In the genomic region with DNA sequence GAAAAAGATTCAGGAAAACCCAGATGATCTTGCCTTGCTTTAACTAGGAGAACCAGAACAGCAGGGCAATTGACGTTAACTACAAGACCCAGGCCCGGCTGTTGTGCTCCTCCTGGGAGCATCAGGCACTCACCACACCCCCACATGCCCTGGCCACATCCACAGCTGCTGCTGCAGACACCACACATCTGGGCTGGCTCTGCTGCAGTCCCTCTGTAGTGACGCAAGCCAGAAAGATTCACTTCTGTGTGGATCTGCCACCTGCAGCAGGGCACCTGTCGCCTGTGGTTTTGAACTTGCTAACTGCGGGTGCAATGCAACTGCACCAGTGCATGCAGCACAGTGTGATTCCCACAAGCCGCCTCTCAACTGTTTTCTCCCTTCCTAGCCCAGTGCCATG, we compare ENCODE assay signal across 19 cellular contexts.
DNase-seq lines count a peak whose midpoint lies in the region; TF ChIP-seq lines count a peak whose summit lies in the region.
"Had no signal": no experiment of that assay in that cellular context is flagged by ENCODE, and none has a peak within 500 bp of the region (broad histone marks: within the 10 kb centered on the region; RNA-seq: fewer than 3 reads in every experiment).

No MANE protein-coding gene starts in this region.

- no peak for TF ChIP-seq CTCF in DOHH2 (IDR thresholded peaks at IDR 0.05; ENCODE audit: low read depth, low read length, poor library complexity, severe bottlenecking)
- TF ChIP-seq CTCF in HEK293 (tag by site-specific recombination; IDR thresholded peaks at IDR 0.05) = no peak

- H3K36me3 ChIP-seq in DOHH2 (ENCODE audit: control insufficient read depth, low read length) (no peaks in the 10 kb centered on the region), HEK293 (ENCODE audit: control insufficient read depth in 2 of 2, insufficient read depth in 1 of 2, low read length in 2 of 2) (no peaks in the 10 kb centered on the region), mesenchymal stem cell (ENCODE audit: control insufficient read depth in 1 of 2, insufficient read depth in 2 of 2, low read depth in 1 of 2, low read length in 2 of 2) (no peaks in the 10 kb centered on the region)
- H3K36me3 ChIP-seq: gastrocnemius medialis, neural progenitor cell, spleen, thoracic aorta had no signal

- 81% methylated on average over 6 of the region's 6 CpGs for WGBS in mesenchymal stem cell

- CTCF ChIA-PET in HEK293 (lab: Yijun Ruan, JAX) = no interaction called here

- no peak overlapping the region for H4K8ac ChIP-seq in mesenchymal stem cell (ENCODE audit: low read length)

- H3K4me1 ChIP-seq in DOHH2 (ENCODE audit: control insufficient read depth, low read length) (peaks cover 18% of the 10 kb centered on the region), HEK293 (ENCODE audit: control insufficient read depth, insufficient read depth, low read length) (no peaks in the 10 kb centered on the region), mesenchymal stem cell (ENCODE audit: control insufficient read depth, insufficient read depth, low read depth, low read length) (no peaks in the 10 kb centered on the region)
- H3K4me1 ChIP-seq: gastrocnemius medialis, neural progenitor cell had no signal

- no peak overlapping the region for H3K14ac ChIP-seq in mesenchymal stem cell (ENCODE audit: low read length in 2 of 2)

- peak overlapping the region; percentile 19; the same call in 1 of the 2 replicates for H3K4me2 ChIP-seq in DOHH2 (ENCODE audit: low read length)
- no peak overlapping the region for H3K4me2 ChIP-seq in mesenchymal stem cell (ENCODE audit: low read length, poor library complexity, severe bottlenecking)
- H3K4me2 ChIP-seq: neural progenitor cell had no signal

- peak; percentile 46 for DNase-seq in activated CD8-positive, alpha-beta memory T cell treated with anti-CD3 and anti-CD28 coated beads, Interleukin-2, amount 50 U/mL, for 48 hours
- DNase-seq in skeletal muscle cell (ENCODE audit: low read depth) (peak; percentile 7), mesenchymal stem cell (no peak), NCI-H2171 (lab: John Stamatoyannopoulos, UW) (no peak), NCI-H748 (lab: John Stamatoyannopoulos, UW; ENCODE audit: unreplicated experiment) (no peak)
- no peak for DNase-seq in stimulated activated CD4-positive, alpha-beta T cell treated with anti-CD3 and anti-CD28 coated beads, Interleukin-4, amount 100 ng/mL, for 4 hours
- DNase-seq: activated CD4-positive, alpha-beta T cell treated with anti-CD3 and anti-CD28 coated beads for 1 hour; activated naive CD8-positive, alpha-beta T cell treated with anti-CD3 and anti-CD28 coated beads, Interleukin-2, amount 10 ng/mL, durations not matched to agents 7 days and 5 days; DMS 273 treated with DMSO at 0.1 percent for 48 hours; effector CD8-positive, alpha-beta T cell; gastrocnemius medialis; NCI-H1105 treated with DMSO at 0.1 percent for 48 hours; NCI-H2107; NCI-H524 treated with DMSO at 0.1 percent for 48 hours; spleen had no signal

- no peak overlapping the region for H3K9ac ChIP-seq in mesenchymal stem cell (ENCODE audit: low read length)
- H3K9ac ChIP-seq: neural progenitor cell had no signal

- H2BK15ac ChIP-seq in mesenchymal stem cell (ENCODE audit: low read depth, poor library complexity, severe bottlenecking) = no peak overlapping the region

- H3K4me3 ChIP-seq in DOHH2 (ENCODE audit: low read length) (no peak overlapping the region), HEK293 (ENCODE audit: low read depth, low read length) (no peak overlapping the region), skeletal muscle cell (ENCODE audit: low read depth, low read length) (no peak overlapping the region), mesenchymal stem cell (ENCODE audit: insufficient read depth in 1 of 2, low read depth in 1 of 2, low read length in 2 of 2) (no peak overlapping the region)
- H3K4me3 ChIP-seq: gastrocnemius medialis, neural progenitor cell, spleen, thoracic aorta had no signal

- no peak overlapping the region for H3K18ac ChIP-seq in mesenchymal stem cell (ENCODE audit: low read depth in 1 of 2, low read length in 2 of 2)

- H2BK12ac ChIP-seq in mesenchymal stem cell (ENCODE audit: low read length in 2 of 2) = no peak overlapping the region

- H3K9me2 ChIP-seq in DOHH2 (replicated peaks; ENCODE audit: control insufficient read depth, low read length) = no peaks in the 10 kb centered on the region

- H2BK120ac ChIP-seq in mesenchymal stem cell (ENCODE audit: low read depth, low read length) = no peak overlapping the region

- no peak overlapping the region for H4K91ac ChIP-seq in mesenchymal stem cell (ENCODE audit: low read length)

- no peaks in the 10 kb centered on the region for H3F3A ChIP-seq in DOHH2 (ENCODE audit: control insufficient read depth, insufficient read depth)

- no peaks in the 10 kb centered on the region for H3K79me2 ChIP-seq in DOHH2 (ENCODE audit: control insufficient read depth, low read length)

- H3K27me3 ChIP-seq in DOHH2 (ENCODE audit: control insufficient read depth, low read length) (no peaks in the 10 kb centered on the region; the same call in 1 of the 2 replicates), mesenchymal stem cell (ENCODE audit: control insufficient read depth in 1 of 2, insufficient read depth in 1 of 2, low read length in 2 of 2) (peaks cover 29 to 65% of the 10 kb centered on the region in 2 experiments)
- H3K27me3 ChIP-seq: gastrocnemius medialis, neural progenitor cell, spleen had no signal

- no peak overlapping the region for H2BK5ac ChIP-seq in mesenchymal stem cell (ENCODE audit: low read depth, low read length, poor library complexity, severe bottlenecking)

- no peaks in the 10 kb centered on the region for H3K79me1 ChIP-seq in mesenchymal stem cell (replicated peaks; ENCODE audit: low read length, poor library complexity, severe bottlenecking)

- H3K23ac ChIP-seq in mesenchymal stem cell (ENCODE audit: low read length in 2 of 2) = no peak overlapping the region

- POLR2A ChIA-PET in HEK293 (lab: Yijun Ruan, JAX) = no interaction called here

- no peak overlapping the region for H2AK5ac ChIP-seq in mesenchymal stem cell (ENCODE audit: low read length, severe bottlenecking)

- no peak overlapping the region for H2AFZ ChIP-seq in mesenchymal stem cell (ENCODE audit: low read depth, low read length)
- H2AFZ ChIP-seq: neural progenitor cell had no signal

- H3K27ac ChIP-seq in DOHH2 (ENCODE audit: low read depth, low read length) = no peak overlapping the region
- no peak overlapping the region for H3K27ac ChIP-seq in HEK293 (ENCODE audit: extremely low read depth, low read depth, low read length)
- no peak overlapping the region for H3K27ac ChIP-seq in mesenchymal stem cell (ENCODE audit: low read length, poor library complexity, severe bottlenecking)
- H3K27ac ChIP-seq: gastrocnemius medialis, neural progenitor cell, spleen, thoracic aorta had no signal

- H4K20me1 ChIP-seq in DOHH2 (ENCODE audit: control insufficient read depth, insufficient read depth, low read depth, low read length) = no peaks in the 10 kb centered on the region

- H3K4ac ChIP-seq in mesenchymal stem cell (ENCODE audit: low read depth in 1 of 2, low read length in 2 of 2) = no peak overlapping the region

- H3K9me3 ChIP-seq in DOHH2 (ENCODE audit: control insufficient read depth, insufficient read depth, low read length) = no peaks in the 10 kb centered on the region
- no peaks in the 10 kb centered on the region for H3K9me3 ChIP-seq in HEK293 (ENCODE audit: control insufficient read depth, insufficient read depth, low read depth, low read length)
- H3K9me3 ChIP-seq in mesenchymal stem cell (ENCODE audit: control insufficient read depth, low read length) = no peaks in the 10 kb centered on the region
- H3K9me3 ChIP-seq: gastrocnemius medialis, spleen, thoracic aorta had no signal

TF ChIP-seq in HEK293, 187 proteins besides CTCF, POLR2A, EP300 and RAD21:
- no peak for TF ChIP-seq ZFP69B (tag by site-specific recombination; IDR thresholded peaks at IDR 0.05)
- TF ChIP-seq, protein P1, sequence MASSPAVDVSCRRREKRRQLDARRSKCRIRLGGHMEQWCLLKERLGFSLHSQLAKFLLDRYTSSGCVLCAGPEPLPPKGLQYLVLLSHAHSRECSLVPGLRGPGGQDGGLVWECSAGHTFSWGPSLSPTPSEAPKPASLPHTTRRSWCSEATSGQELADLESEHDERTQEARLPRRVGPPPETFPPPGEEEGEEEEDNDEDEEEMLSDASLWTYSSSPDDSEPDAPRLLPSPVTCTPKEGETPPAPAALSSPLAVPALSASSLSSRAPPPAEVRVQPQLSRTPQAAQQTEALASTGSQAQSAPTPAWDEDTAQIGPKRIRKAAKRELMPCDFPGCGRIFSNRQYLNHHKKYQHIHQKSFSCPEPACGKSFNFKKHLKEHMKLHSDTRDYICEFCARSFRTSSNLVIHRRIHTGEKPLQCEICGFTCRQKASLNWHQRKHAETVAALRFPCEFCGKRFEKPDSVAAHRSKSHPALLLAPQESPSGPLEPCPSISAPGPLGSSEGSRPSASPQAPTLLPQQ (tag by site-specific recombination; IDR thresholded peaks at IDR 0.05) = no peak
- TF ChIP-seq SCRT1 (tag by site-specific recombination; IDR thresholded peaks at IDR 0.05; ENCODE audit: borderline replicate concordance) = peak; percentile 60; the same call in 1 of the 2 replicates
- no peak for TF ChIP-seq ZNF48 (tag by site-specific recombination; IDR thresholded peaks at IDR 0.05)
- peak; percentile 79 for TF ChIP-seq SCRT2 (tag by site-specific recombination; IDR thresholded peaks at IDR 0.05)
TF ChIP-seq in HEK293: peak in this region for 2.

Comparison
In these comparisons a context has a peak if more than half of its experiments do, and no peak if none do; other contexts are left out.
1. DNase-seq: peak in activated CD8-positive, alpha-beta memory T cell treated with anti-CD3 and anti-CD28 coated beads, Interleukin-2, amount 50 U/mL, for 48 hours (single experiment) and skeletal muscle cell (single experiment); none in mesenchymal stem cell (single experiment), NCI-H2171 (single experiment), NCI-H748 (single experiment) and stimulated activated CD4-positive, alpha-beta T cell treated with anti-CD3 and anti-CD28 coated beads, Interleukin-4, amount 100 ng/mL, for 4 hours (0 of 2).